1 cellular context compared by ENCODE assay signal in genomic region chr1:27520651-27521050, GRCh38.
TF ChIP-seq lines count a peak whose summit lies in the region.

No MANE protein-coding gene starts in this region.

TF ChIP-seq in GM23338, 12 proteins besides CTCF, POLR2A, EP300 and RAD21 (continued from another document):
- TF ChIP-seq REST (IDR thresholded peaks at IDR 0.05; ENCODE audit: unreplicated experiment) = no peak
- TF ChIP-seq, protein P1, sequence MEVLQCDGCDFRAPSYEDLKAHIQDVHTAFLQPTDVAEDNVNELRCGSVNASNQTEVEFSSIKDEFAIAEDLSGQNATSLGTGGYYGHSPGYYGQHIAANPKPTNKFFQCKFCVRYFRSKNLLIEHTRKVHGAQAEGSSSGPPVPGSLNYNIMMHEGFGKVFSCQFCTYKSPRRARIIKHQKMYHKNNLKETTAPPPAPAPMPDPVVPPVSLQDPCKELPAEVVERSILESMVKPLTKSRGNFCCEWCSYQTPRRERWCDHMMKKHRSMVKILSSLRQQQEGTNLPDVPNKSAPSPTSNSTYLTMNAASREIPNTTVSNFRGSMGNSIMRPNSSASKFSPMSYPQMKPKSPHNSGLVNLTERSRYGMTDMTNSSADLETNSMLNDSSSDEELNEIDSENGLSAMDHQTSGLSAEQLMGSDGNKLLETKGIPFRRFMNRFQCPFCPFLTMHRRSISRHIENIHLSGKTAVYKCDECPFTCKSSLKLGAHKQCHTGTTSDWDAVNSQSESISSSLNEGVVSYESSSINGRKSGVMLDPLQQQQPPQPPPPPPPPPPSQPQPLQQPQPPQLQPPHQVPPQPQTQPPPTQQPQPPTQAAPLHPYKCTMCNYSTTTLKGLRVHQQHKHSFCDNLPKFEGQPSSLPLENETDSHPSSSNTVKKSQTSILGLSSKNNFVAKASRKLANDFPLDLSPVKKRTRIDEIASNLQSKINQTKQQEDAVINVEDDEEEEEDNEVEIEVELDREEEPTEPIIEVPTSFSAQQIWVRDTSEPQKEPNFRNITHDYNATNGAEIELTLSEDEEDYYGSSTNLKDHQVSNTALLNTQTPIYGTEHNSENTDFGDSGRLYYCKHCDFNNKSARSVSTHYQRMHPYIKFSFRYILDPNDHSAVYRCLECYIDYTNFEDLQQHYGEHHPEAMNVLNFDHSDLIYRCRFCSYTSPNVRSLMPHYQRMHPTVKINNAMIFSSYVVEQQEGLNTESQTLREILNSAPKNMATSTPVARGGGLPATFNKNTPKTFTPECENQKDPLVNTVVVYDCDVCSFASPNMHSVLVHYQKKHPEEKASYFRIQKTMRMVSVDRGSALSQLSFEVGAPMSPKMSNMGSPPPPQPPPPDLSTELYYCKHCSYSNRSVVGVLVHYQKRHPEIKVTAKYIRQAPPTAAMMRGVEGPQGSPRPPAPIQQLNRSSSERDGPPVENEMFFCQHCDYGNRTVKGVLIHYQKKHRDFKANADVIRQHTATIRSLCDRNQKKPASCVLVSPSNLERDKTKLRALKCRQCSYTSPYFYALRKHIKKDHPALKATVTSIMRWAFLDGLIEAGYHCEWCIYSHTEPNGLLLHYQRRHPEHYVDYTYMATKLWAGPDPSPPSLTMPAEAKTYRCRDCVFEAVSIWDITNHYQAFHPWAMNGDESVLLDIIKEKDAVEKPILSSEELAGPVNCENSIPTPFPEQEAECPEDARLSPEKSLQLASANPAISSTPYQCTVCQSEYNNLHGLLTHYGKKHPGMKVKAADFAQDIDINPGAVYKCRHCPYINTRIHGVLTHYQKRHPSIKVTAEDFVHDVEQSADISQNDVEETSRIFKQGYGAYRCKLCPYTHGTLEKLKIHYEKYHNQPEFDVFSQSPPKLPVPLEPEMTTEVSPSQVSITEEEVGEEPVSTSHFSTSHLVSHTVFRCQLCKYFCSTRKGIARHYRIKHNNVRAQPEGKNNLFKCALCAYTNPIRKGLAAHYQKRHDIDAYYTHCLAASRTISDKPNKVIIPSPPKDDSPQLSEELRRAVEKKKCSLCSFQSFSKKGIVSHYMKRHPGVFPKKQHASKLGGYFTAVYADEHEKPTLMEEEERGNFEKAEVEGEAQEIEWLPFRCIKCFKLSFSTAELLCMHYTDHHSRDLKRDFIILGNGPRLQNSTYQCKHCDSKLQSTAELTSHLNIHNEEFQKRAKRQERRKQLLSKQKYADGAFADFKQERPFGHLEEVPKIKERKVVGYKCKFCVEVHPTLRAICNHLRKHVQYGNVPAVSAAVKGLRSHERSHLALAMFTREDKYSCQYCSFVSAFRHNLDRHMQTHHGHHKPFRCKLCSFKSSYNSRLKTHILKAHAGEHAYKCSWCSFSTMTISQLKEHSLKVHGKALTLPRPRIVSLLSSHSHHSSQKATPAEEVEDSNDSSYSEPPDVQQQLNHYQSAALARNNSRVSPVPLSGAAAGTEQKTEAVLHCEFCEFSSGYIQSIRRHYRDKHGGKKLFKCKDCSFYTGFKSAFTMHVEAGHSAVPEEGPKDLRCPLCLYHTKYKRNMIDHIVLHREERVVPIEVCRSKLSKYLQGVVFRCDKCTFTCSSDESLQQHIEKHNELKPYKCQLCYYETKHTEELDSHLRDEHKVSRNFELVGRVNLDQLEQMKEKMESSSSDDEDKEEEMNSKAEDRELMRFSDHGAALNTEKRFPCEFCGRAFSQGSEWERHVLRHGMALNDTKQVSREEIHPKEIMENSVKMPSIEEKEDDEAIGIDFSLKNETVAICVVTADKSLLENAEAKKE (CRISPR knock-in tag; IDR thresholded peaks at IDR 0.05) = no peak
